ENCODE assay signal across 8 cellular contexts in genomic region chr1:9687876-9688582, GRCh38. TPM values are rescaled to one million over a fixed set of nuclear protein-coding genes. Genes with fewer than 3 reads are reported as not detected.
A peak's percentile ranks its signal among the peaks of the same experiment; 100 is the strongest.
DNase-seq lines count a peak whose midpoint lies in the region; ATAC-seq and TF ChIP-seq lines count a peak whose summit lies in the region.

No MANE protein-coding gene starts in this region.

- CTCF ChIA-PET in OCI-LY7 (lab: Charles Lee; ENCODE audit: unreplicated experiment), result interaction anchor here (0.6 kb wide), 1 partner anchor 180 kb away, joined by 3 read pairs; no protein-coding TSS in a partner anchor

- H2AFZ ChIP-seq in OCI-LY7 (ENCODE audit: low read length), result peak overlapping the region; percentile 62

- H3K9me3 ChIP-seq in OCI-LY7 (ENCODE audit: low read length), result no peaks in the 10 kb centered on the region

- no peaks in the 10 kb centered on the region for H3K36me3 ChIP-seq in OCI-LY7 (ENCODE audit: insufficient read depth, low read length)

- H3K27ac ChIP-seq in OCI-LY7 (ENCODE audit: low read depth, low read length, poor library complexity, severe bottlenecking), result no peak overlapping the region

- no peak for TF ChIP-seq CTCF in OCI-LY7 (conservative IDR thresholded peaks at IDR 0.05; ENCODE audit: low read length)

- H3K36me3 Mint-ChIP-seq in effector memory CD8-positive, alpha-beta T cell (ENCODE audit: insufficient read depth), result peaks cover 42% of the 10 kb centered on the region

- H4K20me1 ChIP-seq in OCI-LY7 (ENCODE audit: insufficient read depth, low read length), result no peaks in the 10 kb centered on the region

- BruUV-seq in OCI-LY7 (replicated peaks; lab: Mats Ljungman, UMichigan), result no TSS peak

- intact Hi-C loops in Right ventricle myocardium inferior (cut with DNase I), result no loop called here
- intact Hi-C loops in cardiac septum (cut with DNase I), result no loop called here
- intact Hi-C loops in OCI-LY7 (cut with micrococcal nuclease; ENCODE audit: unreplicated experiment), result loop anchor here (2.0 kb wide), 2 partner anchors 33 to 61 kb away; no protein-coding TSS in a partner anchor

- DNase-seq in Right ventricle myocardium inferior (ENCODE audit: missing footprints), result no peak
- no peak for DNase-seq in cardiac septum (ENCODE audit: low spot score)
- DNase-seq in OCI-LY7 (ENCODE audit: low spot score), result no peak
- no peak for DNase-seq in effector memory CD8-positive, alpha-beta T cell
- peak; percentile 23 for DNase-seq in myocyte (ENCODE audit: low read depth)
- DNase-seq in left lobe of liver (ENCODE audit: low spot score), result no peak
- DNase-seq in activated effector memory CD4-positive, alpha-beta T cell treated with Interleukin-2 at 50 U/mL for 16 hours, result no peak
- DNase-seq in cerebellar nuclear complex (lab: John Stamatoyannopoulos, UW), result no peak

- peak overlapping the region; percentile 79 to 94 for H3K27ac Mint-ChIP-seq in effector memory CD8-positive, alpha-beta T cell

- POLR2A ChIA-PET in OCI-LY7 (lab: Charles Lee), result interaction anchor here (0.7 to 1.7 kb wide), 4 partner anchors 11 to 59 kb away, joined by 3 to 8 read pairs (median 4); no protein-coding TSS in a partner anchor

- ATAC-seq in Right ventricle myocardium inferior, result peak; percentile 24
- no peak for ATAC-seq in effector memory CD8-positive, alpha-beta T cell (replicated peaks)
- no peak for ATAC-seq in left lobe of liver

- H3K27me3 Mint-ChIP-seq in effector memory CD8-positive, alpha-beta T cell, result no peaks in the 10 kb centered on the region

- H3K9me3 Mint-ChIP-seq in effector memory CD8-positive, alpha-beta T cell, result no peaks in the 10 kb centered on the region

- peak overlapping the region; percentile 66 for H3K4me3 ChIP-seq in OCI-LY7 (ENCODE audit: low read depth, low read length, poor library complexity, severe bottlenecking)

- H3K79me2 ChIP-seq in OCI-LY7 (ENCODE audit: insufficient read depth, low read depth, low read length), result no peaks in the 10 kb centered on the region

- peaks cover 29% of the 10 kb centered on the region for H3K4me1 ChIP-seq in OCI-LY7 (ENCODE audit: insufficient read depth, low read length, poor library complexity, severe bottlenecking)

- peaks cover 59 to 62% of the 10 kb centered on the region in 2 donors for H3K4me1 Mint-ChIP-seq in effector memory CD8-positive, alpha-beta T cell (ENCODE audit: low read depth in 2 of 2)

- H3K4me2 ChIP-seq in OCI-LY7 (ENCODE audit: low read length), result peak overlapping the region; percentile 79

- no peaks in the 10 kb centered on the region for H3K9me2 ChIP-seq in OCI-LY7 (ENCODE audit: insufficient read depth, low read length)

- H3K4me3 Mint-ChIP-seq in effector memory CD8-positive, alpha-beta T cell, result peak overlapping the region; percentile 76 to 79

RNA-seq across cellular contexts. Expression of gene PIK3CD, which starts 36.5 kb away (rescaled TPM):
- 4.1 TPM for total RNA-seq in Right ventricle myocardium inferior
- 3.0 TPM for total RNA-seq in cardiac septum
- 7.5 and 13.6 TPM in 2 replicates for total RNA-seq in OCI-LY7 (2014; rRNA removed; shearing (Covaris generic))
- 37.1 and 44.1 TPM in 2 replicates for total RNA-seq in OCI-LY7 (2022)
- 7.0 and 7.4 TPM in 2 replicates for total RNA-seq in myocyte
- polyA plus RNA-seq in myocyte (2012), result 8.0 TPM
- 2.6 TPM for total RNA-seq in left lobe of liver
